Comparison of ENCODE assay signal across 9 cellular contexts in the genomic region with DNA sequence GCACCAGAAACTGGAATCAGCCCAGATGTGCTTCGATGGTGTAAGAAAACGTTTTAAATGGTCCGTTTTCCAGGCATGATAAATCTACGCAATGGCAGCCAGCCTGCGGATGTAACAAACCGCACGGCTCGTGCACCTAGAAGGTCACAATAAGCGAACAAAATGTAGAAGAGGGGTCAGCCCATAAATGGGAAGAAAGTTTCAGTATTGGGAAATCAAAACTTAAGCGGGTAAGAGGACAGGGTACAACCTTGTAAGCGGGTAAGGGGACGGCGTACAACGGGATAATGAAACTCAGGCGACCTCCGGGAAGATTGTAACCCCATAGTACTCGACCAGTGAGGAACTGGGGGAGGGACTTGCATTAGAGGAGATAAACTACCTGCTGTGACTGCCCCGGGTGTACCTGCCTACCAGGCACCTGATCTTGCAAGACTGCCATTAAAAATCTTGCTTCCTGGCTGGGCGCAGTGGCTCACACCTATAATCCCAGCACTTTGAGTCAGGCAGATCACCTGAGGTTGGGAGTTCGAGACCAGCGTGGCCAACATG.
DNase-seq lines count a peak whose midpoint lies in the region; ATAC-seq, FAIRE-seq and TF ChIP-seq lines count a peak whose summit lies in the region.
"Had no signal": no experiment of that assay in that cellular context is flagged by ENCODE, and none has a peak within 500 bp of the region (broad histone marks: within the 10 kb centered on the region; RNA-seq: fewer than 3 reads in every experiment).

No MANE protein-coding gene starts in this region.

- SMC1A ChIA-PET in GM12878 (lab: Charles Lee; ENCODE audit: uncharacterized antibody, unreplicated experiment), result interaction anchor here (1.1 to 2.0 kb wide), 2 partner anchors 28 to 64 kb away, joined by 4 to 5 read pairs; no protein-coding TSS in a partner anchor

- H3K79me2 ChIP-seq in GM12878 (ENCODE audit: control insufficient read depth, insufficient read depth, low read length), result peaks cover 88% of the 10 kb centered on the region

- TF ChIP-seq EP300 in GM12878 (IDR thresholded peaks at IDR 0.05; ENCODE audit: borderline replicate concordance in 1 of 2, control insufficient read depth in 1 of 2, low read depth in 2 of 2, low read length in 2 of 2), result no peak

- RAD21 ChIA-PET in GM12878 (lab: Charles Lee; ENCODE audit: unreplicated experiment), result interaction anchor here (1.1 to 1.5 kb wide), 2 partner anchors 62 to 65 kb away, joined by 5 to 6 read pairs; no protein-coding TSS in a partner anchor

- in situ Hi-C loops in GM12878 (cut with MboI), result no loop called here

- H3K27ac ChIP-seq in CD8-positive, alpha-beta memory T cell (ENCODE audit: low read depth, low read length), result no peak overlapping the region
- H3K27ac ChIP-seq in KOPT-K1 (ENCODE audit: low read depth, low read length, poor library complexity, severe bottlenecking) (peak overlapping the region; percentile 38), GM12878 (ENCODE audit: control insufficient read depth, insufficient read depth) (peak overlapping the region; percentile 69)

- TF ChIP-seq CTCF in GM12878 (IDR thresholded peaks at IDR 0.05 in 2 of 3, conservative IDR thresholded peaks at IDR 0.05 in 1 of 3; ENCODE audit: control insufficient read depth in 2 of 3, extremely low read depth in 1 of 3, insufficient read depth in 1 of 3, low read depth in 3 of 3, low read length in 3 of 3) (no peak), nephron progenitor cell (IDR thresholded peaks at IDR 0.05) (no peak), Calu3 (IDR thresholded peaks at IDR 0.05; ENCODE audit: unreplicated experiment) (no peak)

- POLR2A ChIA-PET in CD8-positive, alpha-beta memory T cell (lab: Charles Lee), result interaction anchor here (1.4 kb wide), 1 partner anchor 66 kb away, joined by 3 read pairs; no protein-coding TSS in a partner anchor
- POLR2A ChIA-PET in GM12878 (lab: Charles Lee), result interaction anchor here (1.2 to 1.5 kb wide), 2 partner anchors 64 to 85 kb away, joined by 3 to 4 read pairs; no protein-coding TSS in a partner anchor

- H3K4me3 Mint-ChIP-seq in CD8-positive, alpha-beta memory T cell, result peak overlapping the region in 4 of 7 donors; percentile 67 to 78 (median 70)
- H3K4me3 Mint-ChIP-seq in nephron progenitor cell (peak overlapping the region; percentile 13), Calu3 (ENCODE audit: low read depth, unreplicated experiment) (no peak overlapping the region)

- BruUV-seq in GM12878 (replicated peaks; lab: Mats Ljungman, UMichigan), result no TSS peak
- BruUV-seq in Calu3 (replicated peaks; lab: Mats Ljungman, UMichigan), result no TSS peak

- H3K4me2 ChIP-seq in GM12878 (ENCODE audit: control insufficient read depth, insufficient read depth), result peak overlapping the region; percentile 87

- intact Hi-C loops in GM12878 (cut with micrococcal nuclease; ENCODE audit: unreplicated experiment), result loop anchor here (2.0 kb wide), 2 partner anchors 61 to 63 kb away; no protein-coding TSS in a partner anchor
- intact Hi-C loops in Calu3 (cut with micrococcal nuclease; ENCODE audit: unreplicated experiment), result no loop called here

- no peak for DNase-seq in CD8-positive, alpha-beta memory T cell
- no peak for DNase-seq in GM12878 (ENCODE audit: low read depth, low spot score)
- DNase-seq in nephron progenitor cell, result no peak
- DNase-seq in Calu3, result no peak
- no peak for DNase-seq in H54 (ENCODE audit: insufficient read length, low spot score)
- DNase-seq in occipital lobe (lab: John Stamatoyannopoulos, UW), result no peak
- DNase-seq: NCI-H1092, NCI-H524 treated with DMSO at 0.1 percent for 48 hours had no signal

- H3K36me3 ChIP-seq in CD8-positive, alpha-beta memory T cell (ENCODE audit: insufficient read depth, low read length), result no peaks in the 10 kb centered on the region
- peaks cover 42% of the 10 kb centered on the region for H3K36me3 ChIP-seq in KOPT-K1 (ENCODE audit: insufficient read depth, low read length)
- peaks cover 2 to 6% of the 10 kb centered on the region in 2 experiments; a peak in 2 of 4 replicates for H3K36me3 ChIP-seq in GM12878 (ENCODE audit: control insufficient read depth in 2 of 2, insufficient read depth in 2 of 2, low read length in 1 of 2)

- no peak overlapping the region for H3K9ac ChIP-seq in GM12878 (ENCODE audit: control insufficient read depth, insufficient read depth, low read length)

- peaks cover 74 to 89% (median 78%) of the 10 kb centered on the region in 3 donors for H3K4me1 Mint-ChIP-seq in CD8-positive, alpha-beta memory T cell
- H3K4me1 Mint-ChIP-seq in nephron progenitor cell (peaks cover 59% of the 10 kb centered on the region), Calu3 (ENCODE audit: low read depth, unreplicated experiment) (peaks cover 35% of the 10 kb centered on the region)

- FAIRE-seq in GM12878 (lab: Jason Lieb, UNC) (no peak), H54 (lab: Jason Lieb, UNC) (no peak)

- H3K27me3 ChIP-seq in CD8-positive, alpha-beta memory T cell (ENCODE audit: insufficient read depth, low read length, poor library complexity, severe bottlenecking), result no peaks in the 10 kb centered on the region
- H3K27me3 ChIP-seq in GM12878 (replicated peaks in 1 of 2; ENCODE audit: control insufficient read depth in 2 of 2, insufficient read depth in 2 of 2, low read length in 1 of 2), result no peaks in the 10 kb centered on the region

- H3K4me1 ChIP-seq in CD8-positive, alpha-beta memory T cell (ENCODE audit: insufficient read depth, low read length), result peaks cover 81% of the 10 kb centered on the region
- H3K4me1 ChIP-seq in GM12878 (ENCODE audit: control insufficient read depth, insufficient read depth, low read length), result peaks cover 66% of the 10 kb centered on the region

- H3K36me3 Mint-ChIP-seq in CD8-positive, alpha-beta memory T cell, result peaks cover 0 to 43% (median 4%) of the 10 kb centered on the region in 3 donors
- H3K36me3 Mint-ChIP-seq in nephron progenitor cell (ENCODE audit: low read depth) (peaks cover 35% of the 10 kb centered on the region), Calu3 (ENCODE audit: insufficient read depth, unreplicated experiment) (peaks cover 53% of the 10 kb centered on the region)

- no peak for TF ChIP-seq POLR2A in GM12878 (IDR thresholded peaks at IDR 0.05; ENCODE audit: low read depth, low read length)
- TF ChIP-seq POLR2A in H54 (IDR thresholded peaks at IDR 0.05; ENCODE audit: low read depth, low read length), result no peak

- ATAC-seq in GM12878, result no peak

- H4K20me1 ChIP-seq in GM12878 (ENCODE audit: control insufficient read depth, insufficient read depth), result peaks cover 8% of the 10 kb centered on the region

- CTCF ChIA-PET in CD8-positive, alpha-beta memory T cell (lab: Charles Lee), result no interaction called here
- CTCF ChIA-PET in GM12878 (lab: Yijun Ruan, JAX), result interaction anchor here (1.0 kb wide), 1 partner anchor 21 kb away, joined by 3 read pairs; no protein-coding TSS in a partner anchor
- CTCF ChIA-PET in Calu3 (lab: Charles Lee), result no interaction called here

- no peaks in the 10 kb centered on the region for H3K27me3 Mint-ChIP-seq in CD8-positive, alpha-beta memory T cell
- H3K27me3 Mint-ChIP-seq in nephron progenitor cell (ENCODE audit: low read depth, poor library complexity) (no peaks in the 10 kb centered on the region), Calu3 (ENCODE audit: unreplicated experiment) (no peaks in the 10 kb centered on the region)

- peak overlapping the region; percentile 17 to 85 (median 76) for H3K27ac Mint-ChIP-seq in CD8-positive, alpha-beta memory T cell
- H3K27ac Mint-ChIP-seq in nephron progenitor cell (peak overlapping the region; percentile 84), Calu3 (ENCODE audit: unreplicated experiment) (no peak overlapping the region)

- WGBS in GM12878 (ENCODE audit: insufficient coverage, insufficient replicate concordance, low lambda C conversion rate, missing lambda C conversion rate), result 84% methylated on average over 21 of the region's 21 CpGs

- H3K9me3 ChIP-seq in CD8-positive, alpha-beta memory T cell (ENCODE audit: low read length), result no peaks in the 10 kb centered on the region
- no peaks in the 10 kb centered on the region for H3K9me3 ChIP-seq in KOPT-K1 (ENCODE audit: insufficient read depth, low read length, poor library complexity, severe bottlenecking)
- no peaks in the 10 kb centered on the region for H3K9me3 ChIP-seq in GM12878 (replicated peaks; ENCODE audit: control insufficient read depth, insufficient read depth, low read length)

- no peak overlapping the region for H2AFZ ChIP-seq in GM12878 (ENCODE audit: control insufficient read depth, low read depth, low read length)

- no peak overlapping the region for H3K4me3 ChIP-seq in CD8-positive, alpha-beta memory T cell (ENCODE audit: low read length)
- peak overlapping the region; percentile 55; the same call in 1 of the 2 replicates for H3K4me3 ChIP-seq in GM12878

- no peak for TF ChIP-seq RAD21 in GM12878 (IDR thresholded peaks at IDR 0.05; ENCODE audit: insufficient read depth, low read depth, low read length)

- no peaks in the 10 kb centered on the region for H3K9me3 Mint-ChIP-seq in CD8-positive, alpha-beta memory T cell
- H3K9me3 Mint-ChIP-seq in nephron progenitor cell (no peaks in the 10 kb centered on the region), Calu3 (ENCODE audit: low read depth, unreplicated experiment) (no peaks in the 10 kb centered on the region)

TF ChIP-seq in GM12878, 131 proteins besides CTCF, POLR2A, EP300 and RAD21:
- TF ChIP-seq IRF4 (IDR thresholded peaks at IDR 0.05; ENCODE audit: low read depth, low read length) (no peak), MYB (IDR thresholded peaks at IDR 0.05; ENCODE audit: borderline replicate concordance, low read depth, low read length) (no peak), HCFC1 (IDR thresholded peaks at IDR 0.05; ENCODE audit: low read length) (no peak), MTA2 (IDR thresholded peaks at IDR 0.05; ENCODE audit: low read depth) (no peak), SMAD1 (IDR thresholded peaks at IDR 0.05; ENCODE audit: low read depth, partially characterized antibody) (no peak), SIN3A (IDR thresholded peaks at IDR 0.05; ENCODE audit: low read depth, low read length) (no peak), STAT3 (IDR thresholded peaks at IDR 0.05; ENCODE audit: low read depth, low read length) (no peak), ZBED1 (IDR thresholded peaks at IDR 0.05; ENCODE audit: borderline replicate concordance) (no peak), PAX5 (IDR thresholded peaks at IDR 0.05; ENCODE audit: borderline replicate concordance, low read depth, low read length) (no peak), SP1 (IDR thresholded peaks at IDR 0.05; ENCODE audit: low read depth, low read length) (no peak), ATF7 (IDR thresholded peaks at IDR 0.05; ENCODE audit: low read depth) (no peak)
TF ChIP-seq in GM12878: peak in this region for 0.
